Comparison of ENCODE assay signal across 23 cellular contexts in genomic region chr3:64059484-64059883, GRCh38.
"Had no signal": no experiment of that assay in that cellular context is flagged by ENCODE, and none has a peak within 500 bp of the region (broad histone marks: within the 10 kb centered on the region; RNA-seq: fewer than 3 reads in every experiment).

No MANE protein-coding gene starts in this region.

- H3K27me3 ChIP-seq: heart left ventricle, neural progenitor cell, right lobe of liver, testis, tibial nerve had no signal

- H3K4me1 ChIP-seq: right lobe of liver, spleen, testis had no signal

- H3K27ac ChIP-seq: dorsolateral prefrontal cortex, heart left ventricle, neural progenitor cell, psoas muscle, right lobe of liver, spleen, testis, tibial nerve had no signal

- H3K36me3 ChIP-seq: heart left ventricle, neural progenitor cell, right lobe of liver, spleen, tibial nerve had no signal

- H2AFZ ChIP-seq: neural progenitor cell had no signal

- H3K9me3 ChIP-seq: heart left ventricle, psoas muscle, right lobe of liver, spleen, testis, tibial nerve had no signal

- H3K4me2 ChIP-seq: neural progenitor cell had no signal

- DNase-seq: cortex of kidney; dorsolateral prefrontal cortex; effector CD8-positive, alpha-beta T cell; heart left ventricle; hippocampal formation; left colon; left ventricle myocardium superior; mesendoderm; naive thymus-derived CD8-positive, alpha-beta T cell; occipital lobe; psoas muscle; retina; right lobe of liver; spleen; stimulated activated CD4-positive, alpha-beta T cell treated with anti-CD3 and anti-CD28 coated beads, Interleukin-15, amount 100 ng/mL, for 24 hours; stimulated activated CD4-positive, alpha-beta T cell treated with anti-CD3 and anti-CD28 coated beads, Interleukin-1b, Interleukin-23, amount 100 ng/mL, for 48 hours; stimulated activated CD4-positive, alpha-beta T cell treated with anti-CD3 and anti-CD28 coated beads, Interleukin-4, amount 100 ng/mL, for 24 hours; stimulated activated naive B cell treated with anti-CD40 and anti-IgM and Interleukin-4, amounts not matched to agents 10 μg/mL and 1 μg/mL and 100 μg/mL, for 72 hours; stimulated activated naive CD8-positive, alpha-beta T cell treated with anti-CD3 and anti-CD28 coated beads, Interleukin-15, amount 100 ng/mL, for 72 hours; testis had no signal

- H3K4me3 ChIP-seq: dorsolateral prefrontal cortex, heart left ventricle, lung, neural progenitor cell, psoas muscle, right lobe of liver, spleen, testis, tibial nerve had no signal

- H3K9ac ChIP-seq: neural progenitor cell had no signal
